Comparison of ENCODE assay signal across 24 cellular contexts in the genomic region with DNA sequence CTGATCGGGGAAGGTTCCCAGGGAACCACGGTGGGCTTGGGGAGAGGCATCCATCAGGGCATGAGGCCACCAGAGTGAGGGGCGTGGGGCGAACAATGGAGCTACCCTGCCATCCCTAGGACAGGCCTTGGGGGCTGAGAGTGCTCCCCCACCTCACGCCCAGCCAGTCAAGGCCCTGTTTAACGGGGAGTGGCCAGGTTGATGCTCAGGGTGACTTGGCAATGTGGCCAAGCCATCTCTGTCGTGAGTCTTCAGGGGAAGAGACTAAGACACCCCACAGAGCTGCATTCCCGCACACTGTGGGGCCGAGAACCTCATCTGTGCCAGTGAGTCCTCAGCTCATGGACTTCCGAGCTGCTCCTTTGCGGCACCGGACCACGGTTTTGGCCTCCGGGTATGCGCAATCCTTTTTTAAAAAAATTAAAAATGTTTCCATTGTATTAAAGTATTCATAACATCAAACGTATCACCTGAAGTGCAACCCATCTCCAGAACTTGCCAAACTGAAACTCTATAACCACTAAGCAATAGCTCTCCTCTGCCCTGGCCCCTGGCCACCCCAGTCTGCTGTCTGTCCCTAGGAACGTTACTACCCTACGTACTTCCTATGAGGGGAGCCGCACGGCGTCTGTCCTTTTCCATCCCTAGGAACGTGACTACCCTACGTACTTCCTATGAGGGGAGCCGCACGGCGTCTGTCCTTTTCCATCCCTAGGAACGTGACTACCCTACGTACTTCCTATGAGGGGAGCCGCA.
DNase-seq lines count a peak whose midpoint lies in the region; ATAC-seq, FAIRE-seq and TF ChIP-seq lines count a peak whose summit lies in the region.
"Had no signal": no experiment of that assay in that cellular context is flagged by ENCODE, and none has a peak within 500 bp of the region (broad histone marks: within the 10 kb centered on the region; RNA-seq: fewer than 3 reads in every experiment).

No MANE protein-coding gene starts in this region.

- DNase-seq in left cardiac atrium, result peak; percentile 14
- no peak for DNase-seq in left ventricle myocardium superior
- peak; percentile 11 for DNase-seq in colonic mucosa
- DNase-seq in pancreas, result peak in 4 of 6 donors; percentile 9 to 51 (median 30)
- DNase-seq in ureter (ENCODE audit: low spot score), result peak; percentile 10
- DNase-seq in T1000 (lab: John Stamatoyannopoulos, UW), result no peak
- DNase-seq: activated CD4-positive, alpha-beta T cell treated with anti-CD3 and anti-CD28 coated beads, Interleukin-2, amount 10 ng/mL, durations not matched to agents 24 days and 14 days; activated naive CD4-positive, alpha-beta T cell treated with anti-CD3 and anti-CD28 coated beads, Interleukin-2, amount 10 ng/mL, durations not matched to agents 7 days and 5 days; activated T-cell treated with anti-CD3 and anti-CD28 coated beads, Interleukin-2, amount 50 U/mL, for 72 hours; anterior cingulate cortex; DMS53; esophagus squamous epithelium; foreskin melanocyte; GM23248; hypothalamus; MM.1S; NCI-H1436 treated with DMSO at 0.1 percent for 48 hours; NCI-H2107 had no signal

- H3K4me1 ChIP-seq in colonic mucosa, result no peaks in the 10 kb centered on the region
- no peaks in the 10 kb centered on the region for H3K4me1 ChIP-seq in pancreas
- H3K4me1 ChIP-seq: esophagus squamous epithelium, tibial artery had no signal

- no peak for ATAC-seq in left cardiac atrium
- ATAC-seq in left ventricle myocardium superior, result no peak
- peak in 2 of 4 donors; percentile 16 to 29 for ATAC-seq in pancreas
- ATAC-seq in GM21825 (IDR thresholded peaks at IDR 0.05; ENCODE audit: unreplicated experiment), result no peak
- ATAC-seq: activated T-cell treated with anti-CD3 and anti-CD28 coated beads, Interleukin-2, amount 50 U/mL, for 72 hours; naive thymus-derived CD8-positive, alpha-beta T cell; stimulated activated naive CD8-positive, alpha-beta T cell treated with anti-CD3 and anti-CD28 coated beads, Interleukin-15, amount 100 ng/mL, for 72 hours had no signal

- no peak for TF ChIP-seq CTCF in colonic mucosa (IDR thresholded peaks at IDR 0.05)
- TF ChIP-seq CTCF in pancreas (IDR thresholded peaks at IDR 0.05), result no peak

- intact Hi-C loops in left cardiac atrium (cut with DNase I) (no loop called here), left ventricle myocardium superior (cut with micrococcal nuclease) (no loop called here), colonic mucosa (cut with DNase I) (no loop called here), pancreas (cut with DNase I) (no loop called here)

- FAIRE-seq in pancreas (lab: Jason Lieb, UNC), result no peak

- H3K4me3 ChIP-seq in colonic mucosa (no peak overlapping the region), pancreas (no peak overlapping the region)
- H3K4me3 ChIP-seq: BLaER1, esophagus squamous epithelium, GM23248, tibial artery had no signal

- no peaks in the 10 kb centered on the region for H3K36me3 ChIP-seq in colonic mucosa
- no peaks in the 10 kb centered on the region for H3K36me3 ChIP-seq in pancreas
- H3K36me3 ChIP-seq: esophagus squamous epithelium, tibial artery had no signal

- H3K27me3 ChIP-seq in colonic mucosa (no peaks in the 10 kb centered on the region), pancreas (no peaks in the 10 kb centered on the region)
- H3K27me3 ChIP-seq: BLaER1, esophagus squamous epithelium had no signal

- H3K9ac ChIP-seq in colonic mucosa (ENCODE audit: low read depth in 2 of 2, low read length in 2 of 2), result no peak overlapping the region
- H3K9ac ChIP-seq: BLaER1, GM23248, KMS-11 had no signal

- 86 to 88% methylated on average over 22 to 23 of the region's 29 CpGs for WGBS in pancreas, 2 donors

- H3K9me3 ChIP-seq in colonic mucosa (no peaks in the 10 kb centered on the region), pancreas (no peaks in the 10 kb centered on the region)
- H3K9me3 ChIP-seq: BLaER1, esophagus squamous epithelium, tibial artery had no signal

- H3K27ac ChIP-seq in colonic mucosa, result no peak overlapping the region
- no peak overlapping the region for H3K27ac ChIP-seq in pancreas
- H3K27ac ChIP-seq: BLaER1, esophagus squamous epithelium, GM23248, KMS-11, tibial artery had no signal

Comparison
In these comparisons a context has a peak if more than half of its experiments do, and no peak if none do; other contexts are left out.
1. DNase-seq: peak in left cardiac atrium (single experiment), colonic mucosa (single experiment), pancreas (4 of 6) and ureter (single experiment); none in left ventricle myocardium superior (single experiment) and T1000 (single experiment).